ENCODE assay signal across 18 cellular contexts in genomic region chr2:71695235-71696120, GRCh38.
"Had no signal": no experiment of that assay in that cellular context is flagged by ENCODE, and none has a peak within 500 bp of the region (broad histone marks: within the 10 kb centered on the region; RNA-seq: fewer than 3 reads in every experiment).

No MANE protein-coding gene starts in this region.

- ATAC-seq: activated naive CD8-positive, alpha-beta T cell treated with anti-CD3 and anti-CD28 coated beads, Interleukin-2, amount 50 U/mL, for 24 hours; activated T-helper 17 cell treated with anti-CD3 and anti-CD28 coated beads, Interleukin-2, amount 50 U/mL, for 72 hours; gastrocnemius medialis; lower lobe of right lung had no signal

- H3K9me3 Mint-ChIP-seq: activated CD4-positive, alpha-beta memory T cell treated with anti-CD3 and anti-CD28 coated beads, Interleukin-2, amount 10 ng/mL, durations not matched to agents 7 days and 5 days; activated naive CD4-positive, alpha-beta T cell treated with anti-CD3 and anti-CD28 coated beads, Interleukin-2, amount 10 ng/mL, durations not matched to agents 7 days and 5 days; activated naive CD8-positive, alpha-beta T cell treated with anti-CD3 and anti-CD28 coated beads, Interleukin-2, amount 50 U/mL, for 24 hours; activated T-helper 17 cell treated with anti-CD3 and anti-CD28 coated beads, Interleukin-2, amount 50 U/mL, for 72 hours; central memory CD8-positive, alpha-beta T cell had no signal

- H3K36me3 ChIP-seq: brain microvascular endothelial cell, gastrocnemius medialis, lower lobe of right lung, thyroid gland had no signal

- H3K9me3 ChIP-seq: gastrocnemius medialis, lower lobe of right lung, thyroid gland had no signal

- H3K4me1 ChIP-seq: lower lobe of right lung had no signal

- DNase-seq: activated CD4-positive, alpha-beta memory T cell treated with anti-CD3 and anti-CD28 coated beads, Interleukin-2, amount 10 ng/mL, durations not matched to agents 7 days and 5 days; activated CD4-positive, alpha-beta T cell treated with anti-CD3 and anti-CD28 coated beads for 48 hours; activated CD4-positive, CD25-positive, alpha-beta regulatory T cell; activated naive CD4-positive, alpha-beta T cell treated with anti-CD3 and anti-CD28 coated beads, Interleukin-2, amount 10 ng/mL, durations not matched to agents 7 days and 5 days; activated naive CD8-positive, alpha-beta T cell treated with anti-CD3 and anti-CD28 coated beads, Interleukin-2, amount 50 U/mL, for 24 hours; activated T-cell treated with anti-CD3 and anti-CD28 coated beads, Interleukin-2, amount 50 U/mL, for 1 hour; anterior cingulate cortex; brain microvascular endothelial cell; stimulated activated CD4-positive, alpha-beta T cell treated with anti-CD3 and anti-CD28 coated beads, Interleukin-2, amount 100 ng/mL, for 24 hours; stimulated activated naive CD4-positive, alpha-beta T cell treated with Interleukin-2 at 50 U/mL for 16 hours; SW 1271 had no signal

- H3K4me3 Mint-ChIP-seq: activated CD4-positive, alpha-beta memory T cell treated with anti-CD3 and anti-CD28 coated beads, Interleukin-2, amount 10 ng/mL, durations not matched to agents 7 days and 5 days; activated naive CD4-positive, alpha-beta T cell treated with anti-CD3 and anti-CD28 coated beads, Interleukin-2, amount 10 ng/mL, durations not matched to agents 7 days and 5 days; activated naive CD8-positive, alpha-beta T cell treated with anti-CD3 and anti-CD28 coated beads, Interleukin-2, amount 50 U/mL, for 24 hours; activated T-helper 17 cell treated with anti-CD3 and anti-CD28 coated beads, Interleukin-2, amount 50 U/mL, for 72 hours; central memory CD8-positive, alpha-beta T cell; nephron had no signal

- H3K36me3 Mint-ChIP-seq: activated naive CD4-positive, alpha-beta T cell treated with anti-CD3 and anti-CD28 coated beads, Interleukin-2, amount 10 ng/mL, durations not matched to agents 7 days and 5 days had no signal

- H3K4me1 Mint-ChIP-seq: activated CD4-positive, alpha-beta memory T cell treated with anti-CD3 and anti-CD28 coated beads, Interleukin-2, amount 10 ng/mL, durations not matched to agents 7 days and 5 days; activated naive CD4-positive, alpha-beta T cell treated with anti-CD3 and anti-CD28 coated beads, Interleukin-2, amount 10 ng/mL, durations not matched to agents 7 days and 5 days; activated naive CD8-positive, alpha-beta T cell treated with anti-CD3 and anti-CD28 coated beads, Interleukin-2, amount 50 U/mL, for 24 hours; activated T-helper 17 cell treated with anti-CD3 and anti-CD28 coated beads, Interleukin-2, amount 50 U/mL, for 72 hours; central memory CD8-positive, alpha-beta T cell had no signal

- H3K27ac Mint-ChIP-seq: activated CD4-positive, alpha-beta memory T cell treated with anti-CD3 and anti-CD28 coated beads, Interleukin-2, amount 10 ng/mL, durations not matched to agents 7 days and 5 days; activated naive CD4-positive, alpha-beta T cell treated with anti-CD3 and anti-CD28 coated beads, Interleukin-2, amount 10 ng/mL, durations not matched to agents 7 days and 5 days; activated naive CD8-positive, alpha-beta T cell treated with anti-CD3 and anti-CD28 coated beads, Interleukin-2, amount 50 U/mL, for 24 hours; activated T-helper 17 cell treated with anti-CD3 and anti-CD28 coated beads, Interleukin-2, amount 50 U/mL, for 72 hours; nephron had no signal

- H3K27me3 ChIP-seq: brain microvascular endothelial cell, gastrocnemius medialis, thyroid gland had no signal

- H3K27me3 Mint-ChIP-seq: activated CD4-positive, alpha-beta memory T cell treated with anti-CD3 and anti-CD28 coated beads, Interleukin-2, amount 10 ng/mL, durations not matched to agents 7 days and 5 days; activated naive CD8-positive, alpha-beta T cell treated with anti-CD3 and anti-CD28 coated beads, Interleukin-2, amount 50 U/mL, for 24 hours had no signal

- H3K4me3 ChIP-seq: coronary artery, gastrocnemius medialis, lower lobe of right lung, thyroid gland had no signal

- H3K27ac ChIP-seq: brain microvascular endothelial cell, lower lobe of right lung, thyroid gland had no signal
